Comparison of ENCODE assay signal across 11 cellular contexts in the genomic region with DNA sequence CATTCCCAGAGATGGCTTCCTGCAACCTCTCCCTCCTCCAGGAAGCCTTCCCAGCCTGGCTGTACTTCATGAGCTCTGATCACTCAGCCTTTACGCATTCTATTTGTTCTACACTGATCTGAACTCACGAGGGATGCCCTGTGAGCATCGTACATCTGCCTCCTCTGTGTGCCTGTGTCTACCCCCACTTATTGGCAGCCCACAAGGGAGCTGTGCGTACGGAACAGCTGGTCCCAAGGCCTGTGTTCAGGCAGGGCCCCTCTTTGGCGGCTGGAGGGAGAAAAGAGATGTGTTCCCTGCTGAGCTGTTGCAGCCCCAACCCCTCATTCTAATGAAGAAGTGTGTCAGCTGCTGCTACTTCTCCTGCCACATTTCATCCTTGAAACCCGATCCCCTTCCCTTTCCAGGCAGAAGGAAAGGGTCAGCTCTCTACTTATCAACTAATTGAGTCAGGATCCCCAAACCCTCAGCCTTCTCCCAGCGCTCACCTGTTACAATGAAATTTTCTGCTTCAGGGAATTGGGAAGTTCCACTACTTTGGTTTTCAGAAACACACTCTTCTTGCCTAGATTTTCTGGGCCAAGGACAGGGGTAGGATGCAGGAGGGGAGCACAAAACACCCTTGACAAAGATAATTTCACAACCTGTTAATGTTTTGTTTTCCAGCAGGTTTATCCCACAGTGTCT. TPM values are rescaled to one million over a fixed set of nuclear protein-coding genes. Genes with fewer than 3 reads are reported as not detected.
DNase-seq lines count a peak whose midpoint lies in the region; ATAC-seq and TF ChIP-seq lines count a peak whose summit lies in the region.
"Had no signal": no experiment of that assay in that cellular context is flagged by ENCODE, and none has a peak within 500 bp of the region (broad histone marks: within the 10 kb centered on the region; RNA-seq: fewer than 3 reads in every experiment).

No MANE protein-coding gene starts in this region.

- no peaks in the 10 kb centered on the region for H3K9me2 ChIP-seq in PC-3 (replicated peaks; ENCODE audit: low read length)

- H4K20me1 ChIP-seq in neural progenitor cell (ENCODE audit: low read depth) (peaks cover 31% of the 10 kb centered on the region), PC-3 (ENCODE audit: low read length) (no peaks in the 10 kb centered on the region)

- H3K27ac Mint-ChIP-seq in neural progenitor cell = no peak overlapping the region
- no peak overlapping the region for H3K27ac Mint-ChIP-seq in chondrocyte (ENCODE audit: unreplicated experiment)
- H3K27ac Mint-ChIP-seq: activated naive CD4-positive, alpha-beta T cell treated with anti-CD3 and anti-CD28 coated beads, Interleukin-2, amount 50 U/mL, for 72 hours had no signal

- H3K9me3 Mint-ChIP-seq in neural progenitor cell = no peaks in the 10 kb centered on the region
- no peaks in the 10 kb centered on the region for H3K9me3 Mint-ChIP-seq in chondrocyte (ENCODE audit: low read depth)
- H3K9me3 Mint-ChIP-seq: activated naive CD4-positive, alpha-beta T cell treated with anti-CD3 and anti-CD28 coated beads, Interleukin-2, amount 50 U/mL, for 72 hours had no signal

- DNase-seq in DMS79 treated with DMSO at 0.1 percent for 48 hours (lab: John Stamatoyannopoulos, UW) = peak; percentile 71
- DNase-seq in NCI-H187 (lab: John Stamatoyannopoulos, UW) = peak; percentile 33 to 44
- DNase-seq in neural progenitor cell (ENCODE audit: low spot score) = peak; percentile 76
- no peak for DNase-seq in PC-3
- DNase-seq in chondrocyte (ENCODE audit: low spot score) = no peak
- no peak for DNase-seq in tibial artery
- DNase-seq: activated CD4-positive, alpha-beta T cell treated with anti-CD3 and anti-CD28 coated beads for 1 hour; RPMI8226 had no signal

- H3K27ac ChIP-seq in angular gyrus (ENCODE audit: low read depth, low read length) = peak overlapping the region; percentile 78
- no peak overlapping the region for H3K27ac ChIP-seq in neural progenitor cell
- H3K27ac ChIP-seq in PC-3 (ENCODE audit: low read length) = no peak overlapping the region
- H3K27ac ChIP-seq in tibial artery = no peak overlapping the region

- no peak for ATAC-seq in PC-3
- no peak for ATAC-seq in HG03378 (IDR thresholded peaks at IDR 0.05; ENCODE audit: unreplicated experiment)
- ATAC-seq: activated naive CD4-positive, alpha-beta T cell treated with anti-CD3 and anti-CD28 coated beads, Interleukin-2, amount 50 U/mL, for 72 hours had no signal

- H3K36me3 ChIP-seq in neural progenitor cell (no peaks in the 10 kb centered on the region), PC-3 (ENCODE audit: low read depth, low read length) (no peaks in the 10 kb centered on the region), tibial artery (peaks cover 0 to 4% (median 0%) of the 10 kb centered on the region in 3 donors)

- H3K27me3 ChIP-seq in neural progenitor cell = peaks cover 11% of the 10 kb centered on the region
- H3K27me3 ChIP-seq in PC-3 (ENCODE audit: low read length) = no peaks in the 10 kb centered on the region
- H3K27me3 ChIP-seq in tibial artery = no peaks in the 10 kb centered on the region

- BruUV-seq in PC-3 (replicated peaks; lab: Mats Ljungman, UMichigan) = no TSS peak

- H3K36me3 Mint-ChIP-seq in neural progenitor cell (no peaks in the 10 kb centered on the region), chondrocyte (ENCODE audit: low read depth) (no peaks in the 10 kb centered on the region)

- POLR2A ChIA-PET in PC-3 (lab: Charles Lee; ENCODE audit: unreplicated experiment) = no interaction called here

- CTCF ChIA-PET in PC-3 (lab: Charles Lee) = no interaction called here

- no peak overlapping the region for H3K4me3 Mint-ChIP-seq in neural progenitor cell
- no peak overlapping the region for H3K4me3 Mint-ChIP-seq in chondrocyte (ENCODE audit: unreplicated experiment)

- H3K9ac ChIP-seq in neural progenitor cell = no peak overlapping the region
- no peak overlapping the region for H3K9ac ChIP-seq in PC-3 (ENCODE audit: low read length)

- H3K4me1 ChIP-seq in neural progenitor cell = peaks cover 43% of the 10 kb centered on the region
- peaks cover 20% of the 10 kb centered on the region; the same call in 1 of the 2 replicates for H3K4me1 ChIP-seq in PC-3 (ENCODE audit: insufficient read depth, low read length)
- peaks cover 0 to 60% (median 35%) of the 10 kb centered on the region in 4 donors for H3K4me1 ChIP-seq in tibial artery

- intact Hi-C loops in PC-3 (cut with micrococcal nuclease) = no loop called here
- intact Hi-C loops in tibial artery (cut with DNase I; ENCODE audit: low total_unique reads) = loop anchor here (10.0 kb wide), 1 partner anchor 231 kb away; a partner anchor contains a TSS

- peak overlapping the region; percentile 93 for H3K4me2 ChIP-seq in neural progenitor cell
- no peak overlapping the region for H3K4me2 ChIP-seq in PC-3 (ENCODE audit: low read length)

- H3K27me3 Mint-ChIP-seq in neural progenitor cell (ENCODE audit: insufficient read depth, low read depth) (peaks cover 19% of the 10 kb centered on the region), chondrocyte (ENCODE audit: low read depth) (no peaks in the 10 kb centered on the region)

- peaks cover 13% of the 10 kb centered on the region for H3K4me1 Mint-ChIP-seq in neural progenitor cell
- peaks cover 11% of the 10 kb centered on the region for H3K4me1 Mint-ChIP-seq in chondrocyte (ENCODE audit: low read depth)

- H3K79me2 ChIP-seq in neural progenitor cell (ENCODE audit: low read depth) (peaks cover 30% of the 10 kb centered on the region), PC-3 (ENCODE audit: low read length) (no peaks in the 10 kb centered on the region)

- peak overlapping the region; percentile 37 for H3K4me3 ChIP-seq in neural progenitor cell
- H3K4me3 ChIP-seq in PC-3 (ENCODE audit: low read length) = no peak overlapping the region
- no peak overlapping the region for H3K4me3 ChIP-seq in tibial artery

- H2AFZ ChIP-seq in neural progenitor cell (replicated peaks) = no peak overlapping the region
- no peak overlapping the region for H2AFZ ChIP-seq in PC-3 (ENCODE audit: low read length)

- no peaks in the 10 kb centered on the region for H3K9me3 ChIP-seq in neural progenitor cell (ENCODE audit: low read depth)
- H3K9me3 ChIP-seq in PC-3 (ENCODE audit: low read length) = no peaks in the 10 kb centered on the region
- no peaks in the 10 kb centered on the region for H3K9me3 ChIP-seq in tibial artery

- no peak for TF ChIP-seq CTCF in neural progenitor cell (IDR thresholded peaks at IDR 0.05)
- no peak for TF ChIP-seq CTCF in PC-3 (conservative IDR thresholded peaks at IDR 0.05; ENCODE audit: low read depth, low read length)
- no peak for TF ChIP-seq CTCF in chondrocyte (IDR thresholded peaks at IDR 0.05)
- TF ChIP-seq CTCF in tibial artery (IDR thresholded peaks at IDR 0.05) = no peak

- peaks cover 56% of the 10 kb centered on the region for H3F3A ChIP-seq in neural progenitor cell (ENCODE audit: low read depth)
- H3F3A ChIP-seq in PC-3 (ENCODE audit: low read length, unreplicated experiment) = no peaks in the 10 kb centered on the region

RNA-seq across cellular contexts. Expression of a gene that starts 3.2 kb away (rescaled TPM):
- 2.4 TPM in 1 of 2 replicates, not detected in the other for total RNA-seq in neural progenitor cell (ENCODE audit: low replicate concordance)
- 0.11 TPM in 1 of 2 replicates, not detected in the other for total RNA-seq in PC-3 (2014; rRNA removed)
- 2.8 to 5.4 TPM (median 3.6 TPM) in 3 replicates for total RNA-seq in chondrocyte

RNA-seq across cellular contexts. Expression of a gene that starts 19.7 kb away (rescaled TPM):
- total RNA-seq in neural progenitor cell (ENCODE audit: low replicate concordance) (30.4 and 31.9 TPM in 2 replicates), PC-3 (2014; rRNA removed) (21.6 and 22.2 TPM in 2 replicates), chondrocyte (9.9 to 10.7 TPM (median 10.0 TPM) in 3 replicates)

Comparison
In these comparisons a context has a peak if more than half of its experiments do, and no peak if none do; other contexts are left out.
1. DNase-seq: peak in DMS79 treated with DMSO at 0.1 percent for 48 hours (single experiment), NCI-H187 (2 of 2) and neural progenitor cell (single experiment); none in PC-3 (single experiment), chondrocyte (single experiment) and tibial artery (0 of 2).